ENCODE assay signal across 8 cellular contexts in the genomic region with DNA sequence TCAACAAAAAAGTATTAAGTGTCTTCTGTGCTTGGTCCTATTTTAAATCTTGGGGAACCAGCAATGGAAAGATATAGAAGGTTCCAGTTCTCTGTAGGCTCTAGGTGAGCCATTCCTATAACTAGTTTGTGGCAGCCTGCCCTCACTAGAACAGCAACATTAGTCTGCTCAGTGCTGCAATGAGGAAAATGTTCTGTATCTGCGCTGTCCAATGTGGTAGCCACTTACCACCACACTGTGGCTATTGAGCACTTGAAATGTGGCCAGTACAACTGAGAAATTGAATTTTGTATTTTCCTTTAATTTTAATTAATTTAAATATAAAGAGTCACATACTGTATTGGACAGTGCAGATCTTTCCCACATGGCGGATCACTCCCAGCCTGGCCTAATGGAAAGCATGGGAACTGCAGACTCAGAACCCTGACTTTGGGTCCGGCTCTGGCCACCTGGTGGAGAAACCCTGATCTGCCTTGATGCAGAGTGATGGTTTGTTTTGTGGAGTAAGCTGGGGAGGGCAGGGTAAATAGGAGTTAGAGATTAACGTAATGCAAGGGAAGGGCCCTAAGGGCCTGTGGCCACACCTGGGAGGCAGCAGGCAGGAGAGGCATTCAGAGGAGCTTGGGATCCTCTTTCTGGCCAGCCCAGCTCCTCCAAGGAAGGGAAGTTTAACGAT.
DNase-seq lines count a peak whose midpoint lies in the region; ATAC-seq and TF ChIP-seq lines count a peak whose summit lies in the region.

No MANE protein-coding gene starts in this region.

- intact Hi-C loops in activated naive CD4-positive, alpha-beta T cell treated with anti-CD3 and anti-CD28 coated beads for 36 hours (cut with micrococcal nuclease) = no loop called here

- H3K4me3 Mint-ChIP-seq in activated T-helper 17 cell treated with anti-CD3 and anti-CD28 coated beads, Interleukin-2, amount 50 U/mL, for 72 hours = no peak overlapping the region
- H3K4me3 Mint-ChIP-seq in activated naive CD4-positive, alpha-beta T cell treated with anti-CD3 and anti-CD28 coated beads for 36 hours = no peak overlapping the region

- H3K27ac Mint-ChIP-seq in activated T-helper 17 cell treated with anti-CD3 and anti-CD28 coated beads, Interleukin-2, amount 50 U/mL, for 72 hours = no peak overlapping the region
- no peak overlapping the region for H3K27ac Mint-ChIP-seq in activated naive CD4-positive, alpha-beta T cell treated with anti-CD3 and anti-CD28 coated beads for 36 hours

- no peaks in the 10 kb centered on the region for H3K27me3 Mint-ChIP-seq in activated T-helper 17 cell treated with anti-CD3 and anti-CD28 coated beads, Interleukin-2, amount 50 U/mL, for 72 hours
- no peaks in the 10 kb centered on the region for H3K27me3 Mint-ChIP-seq in activated naive CD4-positive, alpha-beta T cell treated with anti-CD3 and anti-CD28 coated beads for 36 hours (ENCODE audit: low read depth)

- no peaks in the 10 kb centered on the region for H3K4me1 Mint-ChIP-seq in activated T-helper 17 cell treated with anti-CD3 and anti-CD28 coated beads, Interleukin-2, amount 50 U/mL, for 72 hours
- no peaks in the 10 kb centered on the region for H3K4me1 Mint-ChIP-seq in activated naive CD4-positive, alpha-beta T cell treated with anti-CD3 and anti-CD28 coated beads for 36 hours (ENCODE audit: low read depth)

- CTCF ChIA-PET in activated naive CD4-positive, alpha-beta T cell treated with anti-CD3 and anti-CD28 coated beads for 36 hours (lab: Charles Lee) = no interaction called here

- DNase-seq in DMS114 treated with DMSO at 0.1 percent for 48 hours (lab: John Stamatoyannopoulos, UW; ENCODE audit: unreplicated experiment) (peak; percentile 10), HT-29 (ENCODE audit: low spot score) (peak; percentile 62), left lobe of liver (ENCODE audit: low spot score) (no peak), putamen (ENCODE audit: low spot score) (no peak), epidermal melanocyte (ENCODE audit: insufficient read length, low spot score) (no peak)
- no peak for DNase-seq in activated naive CD4-positive, alpha-beta T cell treated with anti-CD3 and anti-CD28 coated beads for 36 hours

- H3K4me3 ChIP-seq in WI38 (ENCODE audit: low read depth, low read length) = no peak overlapping the region

- no peaks in the 10 kb centered on the region for H3K9me3 Mint-ChIP-seq in activated T-helper 17 cell treated with anti-CD3 and anti-CD28 coated beads, Interleukin-2, amount 50 U/mL, for 72 hours
- H3K9me3 Mint-ChIP-seq in activated naive CD4-positive, alpha-beta T cell treated with anti-CD3 and anti-CD28 coated beads for 36 hours = no peaks in the 10 kb centered on the region

- peak; percentile 33; the same call in 1 of the 2 replicates for TF ChIP-seq CTCF in WI38 (IDR thresholded peaks at IDR 0.05; ENCODE audit: low read depth, low read length)

- H3K36me3 Mint-ChIP-seq in activated T-helper 17 cell treated with anti-CD3 and anti-CD28 coated beads, Interleukin-2, amount 50 U/mL, for 72 hours (ENCODE audit: low read depth) = no peaks in the 10 kb centered on the region
- peaks cover 3% of the 10 kb centered on the region for H3K36me3 Mint-ChIP-seq in activated naive CD4-positive, alpha-beta T cell treated with anti-CD3 and anti-CD28 coated beads for 36 hours (ENCODE audit: low read depth)

- peak; percentile 84 for ATAC-seq in left lobe of liver
- ATAC-seq in activated T-helper 17 cell treated with anti-CD3 and anti-CD28 coated beads, Interleukin-2, amount 50 U/mL, for 72 hours (replicated peaks) = no peak

Comparison
In these comparisons a context has a peak if more than half of its experiments do, and no peak if none do; other contexts are left out.
1. DNase-seq: peak in DMS114 treated with DMSO at 0.1 percent for 48 hours (single experiment) and HT-29 (single experiment); none in left lobe of liver (single experiment), putamen (single experiment), epidermal melanocyte (single experiment) and activated naive CD4-positive, alpha-beta T cell treated with anti-CD3 and anti-CD28 coated beads for 36 hours (single experiment).